ENCODE assay signal across 1 cellular context in genomic region chr17:16013943-16014407, GRCh38.
TF ChIP-seq lines count a peak whose summit lies in the region.

No MANE protein-coding gene starts in this region.

TF ChIP-seq in K562, 482 proteins besides CTCF, POLR2A, EP300 and RAD21:
- no peak for TF ChIP-seq MTF1 (CRISPR knock-in tag; IDR thresholded peaks at IDR 0.05; ENCODE audit: borderline replicate concordance)
- TF ChIP-seq ZFP91 (CRISPR knock-in tag; IDR thresholded peaks at IDR 0.05), result no peak
- TF ChIP-seq CBX8 (IDR thresholded peaks at IDR 0.05; ENCODE audit: borderline replicate concordance, extremely low read depth, low read depth, low read length, poor library complexity, severe bottlenecking), result no peak
- no peak for TF ChIP-seq KLF16 (IDR thresholded peaks at IDR 0.05)
- TF ChIP-seq ZBTB49 (CRISPR knock-in tag; IDR thresholded peaks at IDR 0.05; ENCODE audit: borderline replicate concordance), result no peak
- no peak for TF ChIP-seq CTCFL (IDR thresholded peaks at IDR 0.05; ENCODE audit: borderline replicate concordance, insufficient read depth, low read depth, low read length, poor library complexity, severe bottlenecking)
- no peak for TF ChIP-seq PRMT5 (CRISPR knock-in tag; IDR thresholded peaks at IDR 0.05)
- no peak for TF ChIP-seq POLR3G (IDR thresholded peaks at IDR 0.05; ENCODE audit: extremely low read depth, insufficient read length, insufficient replicate concordance)
- no peak for TF ChIP-seq ZNF79 (CRISPR knock-in tag; IDR thresholded peaks at IDR 0.05; ENCODE audit: low read depth)
- TF ChIP-seq MTA2 (IDR thresholded peaks at IDR 0.05; ENCODE audit: low read depth), result no peak
TF ChIP-seq in K562: peak in this region for 0.
